Comparison of ENCODE assay signal across 26 cellular contexts in genomic region chr5:53194086-53194485, GRCh38.
DNase-seq lines count a peak whose midpoint lies in the region; ATAC-seq and TF ChIP-seq lines count a peak whose summit lies in the region.
"Had no signal": no experiment of that assay in that cellular context is flagged by ENCODE, and none has a peak within 500 bp of the region (broad histone marks: within the 10 kb centered on the region; RNA-seq: fewer than 3 reads in every experiment).

No MANE protein-coding gene starts in this region.

- 8% methylated on average over 2 of the region's 2 CpGs for WGBS in SK-N-SH (ENCODE audit: low lambda C conversion rate)

- no peaks in the 10 kb centered on the region for H3K27me3 ChIP-seq in SK-N-SH (ENCODE audit: insufficient read depth)
- H3K27me3 ChIP-seq in fibroblast of lung (ENCODE audit: control insufficient read depth, insufficient read depth, low read length), result no peaks in the 10 kb centered on the region
- no peaks in the 10 kb centered on the region for H3K27me3 ChIP-seq in CD4-positive, alpha-beta memory T cell (ENCODE audit: insufficient read depth, low read length)
- H3K27me3 ChIP-seq in left ventricle myocardium inferior (ENCODE audit: low read depth), result peaks cover 24% of the 10 kb centered on the region
- H3K27me3 ChIP-seq: neutrophil, SJCRH30 had no signal

- POLR2A ChIA-PET in SK-N-SH (lab: Yijun Ruan, JAX), result no interaction called here
- POLR2A ChIA-PET in OCI-LY7 (lab: Charles Lee), result interaction anchor here (0.7 to 1.3 kb wide), 2 partner anchors 13 to 416 kb away, joined by 3 read pairs; no protein-coding TSS in a partner anchor
- POLR2A ChIA-PET in CD4-positive, alpha-beta memory T cell (lab: Charles Lee; ENCODE audit: partially characterized antibody), result no interaction called here

- BruUV-seq in OCI-LY7 (replicated peaks; lab: Mats Ljungman, UMichigan), result no TSS peak

- TF ChIP-seq EP300 in SK-N-SH (IDR thresholded peaks at IDR 0.05; ENCODE audit: borderline replicate concordance in 1 of 2, low read depth in 1 of 2, low read length in 1 of 2), result no peak

- no peaks in the 10 kb centered on the region for H3K9me3 ChIP-seq in SK-N-SH
- no peaks in the 10 kb centered on the region for H3K9me3 ChIP-seq in OCI-LY7 (ENCODE audit: low read length)
- H3K9me3 ChIP-seq in fibroblast of lung (ENCODE audit: control insufficient read depth, insufficient read depth, low read depth, low read length), result no peaks in the 10 kb centered on the region
- H3K9me3 ChIP-seq in CD4-positive, alpha-beta memory T cell (ENCODE audit: control insufficient read depth in 1 of 2, low read length in 2 of 2), result no peaks in the 10 kb centered on the region
- peaks cover 11% of the 10 kb centered on the region for H3K9me3 ChIP-seq in left ventricle myocardium inferior (replicated peaks)
- H3K9me3 ChIP-seq: neutrophil had no signal

- H3K27ac ChIP-seq in SK-N-SH (ENCODE audit: low read depth in 2 of 2, low read length in 1 of 2), result no peak overlapping the region
- no peak overlapping the region for H3K27ac ChIP-seq in OCI-LY7 (ENCODE audit: low read depth, low read length, poor library complexity, severe bottlenecking)
- H3K27ac ChIP-seq in fibroblast of lung (ENCODE audit: insufficient read depth, low read length), result no peak overlapping the region
- no peak overlapping the region for H3K27ac ChIP-seq in CD4-positive, alpha-beta memory T cell (ENCODE audit: low read depth, low read length)
- H3K27ac ChIP-seq in left ventricle myocardium inferior (replicated peaks), result no peak overlapping the region
- H3K27ac ChIP-seq: 22Rv1, coronary artery, neutrophil, SJCRH30 had no signal

- peaks cover 0 to 12% (median 5%) of the 10 kb centered on the region in 8 donors for H3K9me3 Mint-ChIP-seq in CD4-positive, alpha-beta memory T cell
- H3K9me3 Mint-ChIP-seq: activated naive CD4-positive, alpha-beta T cell treated with anti-CD3 and anti-CD28 coated beads, Interleukin-2, amount 10 ng/mL, durations not matched to agents 7 days and 5 days had no signal

- H3K4me2 ChIP-seq in SK-N-SH (peak overlapping the region; percentile 48), OCI-LY7 (ENCODE audit: low read length) (no peak overlapping the region), fibroblast of lung (ENCODE audit: extremely low read depth, insufficient read depth, low read length) (no peak overlapping the region)

- H2AFZ ChIP-seq in SK-N-SH (ENCODE audit: low read depth), result peak overlapping the region; percentile 62
- 0 out of 2 replicates have a peak overlapping the region, but pooled peaks have one; percentile 31 for H2AFZ ChIP-seq in OCI-LY7 (ENCODE audit: low read length)
- H2AFZ ChIP-seq in fibroblast of lung (ENCODE audit: low read length), result no peak overlapping the region

- intact Hi-C loops in OCI-LY7 (cut with micrococcal nuclease; ENCODE audit: unreplicated experiment) (no loop called here), left ventricle myocardium inferior (cut with micrococcal nuclease) (no loop called here)
- intact Hi-C loops in CD4-positive, alpha-beta memory T cell (cut with micrococcal nuclease), result no loop called here

- no peak for ATAC-seq in SK-N-SH treated with all-trans-retinoic acid at 6 μM for 48 hours
- ATAC-seq in HG03280 (IDR thresholded peaks at IDR 0.05; ENCODE audit: unreplicated experiment), result no peak
- ATAC-seq: effector memory CD8-positive, alpha-beta T cell; left lobe of liver had no signal

- H3K9me2 ChIP-seq in SK-N-SH, result no peaks in the 10 kb centered on the region
- no peaks in the 10 kb centered on the region for H3K9me2 ChIP-seq in OCI-LY7 (ENCODE audit: insufficient read depth, low read length)

- H3K4me3 Mint-ChIP-seq in CD4-positive, alpha-beta memory T cell, result no peak overlapping the region
- H3K4me3 Mint-ChIP-seq: activated naive CD4-positive, alpha-beta T cell treated with anti-CD3 and anti-CD28 coated beads, Interleukin-2, amount 10 ng/mL, durations not matched to agents 7 days and 5 days; B cell; effector memory CD8-positive, alpha-beta T cell; naive B cell had no signal

- peaks cover 0 to 3% (median 0%) of the 10 kb centered on the region in 4 donors for H3K4me1 Mint-ChIP-seq in CD4-positive, alpha-beta memory T cell
- H3K4me1 Mint-ChIP-seq: activated naive CD4-positive, alpha-beta T cell treated with anti-CD3 and anti-CD28 coated beads, Interleukin-2, amount 10 ng/mL, durations not matched to agents 7 days and 5 days; B cell; naive B cell had no signal

- no peaks in the 10 kb centered on the region for H3K4me1 ChIP-seq in SK-N-SH (ENCODE audit: control insufficient read depth in 1 of 2, insufficient read depth in 2 of 2, low read depth in 1 of 2, low read length in 1 of 2)
- no peaks in the 10 kb centered on the region for H3K4me1 ChIP-seq in OCI-LY7 (ENCODE audit: insufficient read depth, low read length, poor library complexity, severe bottlenecking)
- no peaks in the 10 kb centered on the region for H3K4me1 ChIP-seq in fibroblast of lung (ENCODE audit: control insufficient read depth, extremely low read depth, insufficient read depth, low read length)
- H3K4me1 ChIP-seq in CD4-positive, alpha-beta memory T cell (ENCODE audit: insufficient read depth, low read length), result no peaks in the 10 kb centered on the region
- no peaks in the 10 kb centered on the region for H3K4me1 ChIP-seq in left ventricle myocardium inferior
- H3K4me1 ChIP-seq: SJCRH30 had no signal

- H4K20me1 ChIP-seq in SK-N-SH (ENCODE audit: insufficient read depth) (no peaks in the 10 kb centered on the region), OCI-LY7 (ENCODE audit: insufficient read depth, low read length) (no peaks in the 10 kb centered on the region), fibroblast of lung (ENCODE audit: control insufficient read depth, extremely low read depth, insufficient read depth, low read length) (no peaks in the 10 kb centered on the region)

- DNase-seq in SK-N-SH (no peak), OCI-LY7 (ENCODE audit: low spot score) (no peak), fibroblast of lung (ENCODE audit: low read depth in 2 of 2) (peak; percentile 24 to 51), COLO829 (ENCODE audit: low spot score) (no peak), left ventricle myocardium inferior (no peak)
- no peak for DNase-seq in CD4-positive, alpha-beta memory T cell
- DNase-seq: activated CD4-positive, alpha-beta T cell treated with anti-CD3 and anti-CD28 coated beads, Interleukin-2, amount 50 U/mL, for 4 hours; activated naive CD4-positive, alpha-beta T cell treated with anti-CD3 and anti-CD28 coated beads, Interleukin-2, amount 10 ng/mL, durations not matched to agents 7 days and 5 days; COR-L47; effector memory CD8-positive, alpha-beta T cell; erythroblast; naive B cell; NCI-H1105 treated with DMSO at 0.1 percent for 48 hours; NCI-H1930; NCI-H526 treated with DMSO at 0.1 percent for 48 hours; SJCRH30; stimulated activated naive CD4-positive, alpha-beta T cell treated with Interleukin-2 at 50 U/mL for 16 hours; T-helper 1 cell had no signal

- no peaks in the 10 kb centered on the region for H3F3A ChIP-seq in SK-N-SH (replicated peaks; ENCODE audit: insufficient read depth)

- H3K36me3 Mint-ChIP-seq in CD4-positive, alpha-beta memory T cell, result no peaks in the 10 kb centered on the region
- H3K36me3 Mint-ChIP-seq: activated naive CD4-positive, alpha-beta T cell treated with anti-CD3 and anti-CD28 coated beads, Interleukin-2, amount 10 ng/mL, durations not matched to agents 7 days and 5 days; naive B cell had no signal

- TF ChIP-seq CTCF in SK-N-SH (IDR thresholded peaks at IDR 0.05) (no peak), OCI-LY7 (conservative IDR thresholded peaks at IDR 0.05; ENCODE audit: low read length) (no peak), fibroblast of lung (conservative IDR thresholded peaks at IDR 0.05 in 1 of 2, IDR thresholded peaks at IDR 0.05 in 1 of 2; ENCODE audit: low read depth in 1 of 2, low read length in 2 of 2) (no peak), left ventricle myocardium inferior (IDR thresholded peaks at IDR 0.05; ENCODE audit: borderline replicate concordance) (no peak)

- H3K27ac Mint-ChIP-seq in CD4-positive, alpha-beta memory T cell, result no peak overlapping the region
- H3K27ac Mint-ChIP-seq: activated naive CD4-positive, alpha-beta T cell treated with anti-CD3 and anti-CD28 coated beads, Interleukin-2, amount 10 ng/mL, durations not matched to agents 7 days and 5 days; B cell; effector memory CD8-positive, alpha-beta T cell; progenitor cell of endocrine pancreas had no signal

- TF ChIP-seq RAD21 in SK-N-SH (IDR thresholded peaks at IDR 0.05; ENCODE audit: low read length), result no peak

- H3K79me2 ChIP-seq in SK-N-SH (ENCODE audit: insufficient read depth), result no peaks in the 10 kb centered on the region
- H3K79me2 ChIP-seq in OCI-LY7 (ENCODE audit: insufficient read depth, low read depth, low read length), result no peaks in the 10 kb centered on the region
- H3K79me2 ChIP-seq in fibroblast of lung (ENCODE audit: control insufficient read depth, insufficient read depth, low read length), result no peaks in the 10 kb centered on the region

- H3K4me3 ChIP-seq in SK-N-SH (ENCODE audit: low read depth in 2 of 2, low read length in 1 of 2), result no peak overlapping the region
- no peak overlapping the region for H3K4me3 ChIP-seq in OCI-LY7 (ENCODE audit: low read depth, low read length, poor library complexity, severe bottlenecking)
- H3K4me3 ChIP-seq in fibroblast of lung (replicated peaks in 1 of 4; ENCODE audit: control extremely low read depth in 1 of 4, insufficient read depth in 1 of 4, low read depth in 3 of 4, low read length in 4 of 4), result no peak overlapping the region
- H3K4me3 ChIP-seq in CD4-positive, alpha-beta memory T cell (ENCODE audit: low read length in 2 of 2), result no peak overlapping the region
- H3K4me3 ChIP-seq in left ventricle myocardium inferior, result no peak overlapping the region
- H3K4me3 ChIP-seq: coronary artery, SJCRH30 had no signal

- no peaks in the 10 kb centered on the region for H3K36me3 ChIP-seq in SK-N-SH (replicated peaks in 1 of 2; ENCODE audit: control insufficient read depth in 1 of 2, insufficient read depth in 2 of 2, low read length in 1 of 2)
- no peaks in the 10 kb centered on the region for H3K36me3 ChIP-seq in OCI-LY7 (ENCODE audit: insufficient read depth, low read length)
- H3K36me3 ChIP-seq in fibroblast of lung (ENCODE audit: control insufficient read depth, insufficient read depth, low read length), result no peaks in the 10 kb centered on the region
- H3K36me3 ChIP-seq in CD4-positive, alpha-beta memory T cell (ENCODE audit: insufficient read depth, low read length), result no peaks in the 10 kb centered on the region
- H3K36me3 ChIP-seq in left ventricle myocardium inferior, result no peaks in the 10 kb centered on the region
- H3K36me3 ChIP-seq: neutrophil, SJCRH30 had no signal

- H3K9ac ChIP-seq in SK-N-SH (no peak overlapping the region), fibroblast of lung (ENCODE audit: insufficient read depth, low read length) (no peak overlapping the region)

- peaks cover 13 to 17% of the 10 kb centered on the region in 2 donors for H3K27me3 Mint-ChIP-seq in CD4-positive, alpha-beta memory T cell
- H3K27me3 Mint-ChIP-seq: progenitor cell of endocrine pancreas had no signal

- CTCF ChIA-PET in SK-N-SH (lab: Yijun Ruan, JAX) (interaction anchor here (1.3 kb wide), 1 partner anchor 23 kb away, joined by 3 read pairs; no protein-coding TSS in a partner anchor), OCI-LY7 (lab: Charles Lee; ENCODE audit: unreplicated experiment) (no interaction called here)
- CTCF ChIA-PET in CD4-positive, alpha-beta memory T cell (lab: Charles Lee; ENCODE audit: partially characterized antibody), result no interaction called here

TF ChIP-seq in SK-N-SH treated with all-trans-retinoic acid at 6 μM for 48 hours, 23 proteins besides CTCF, POLR2A, EP300 and RAD21 (continues in another document):
- no peak for TF ChIP-seq SNAI2 (CRISPR knock-in tag; IDR thresholded peaks at IDR 0.05)

Comparison
In these comparisons a context has a peak if more than half of its experiments do, and no peak if none do; other contexts are left out.
1. DNase-seq: peak in fibroblast of lung (2 of 2); none in SK-N-SH (single experiment), OCI-LY7 (single experiment), COLO829 (single experiment), CD4-positive, alpha-beta memory T cell (0 of 5) and left ventricle myocardium inferior (single experiment).